9 cellular contexts compared by ENCODE assay signal in the genomic region with DNA sequence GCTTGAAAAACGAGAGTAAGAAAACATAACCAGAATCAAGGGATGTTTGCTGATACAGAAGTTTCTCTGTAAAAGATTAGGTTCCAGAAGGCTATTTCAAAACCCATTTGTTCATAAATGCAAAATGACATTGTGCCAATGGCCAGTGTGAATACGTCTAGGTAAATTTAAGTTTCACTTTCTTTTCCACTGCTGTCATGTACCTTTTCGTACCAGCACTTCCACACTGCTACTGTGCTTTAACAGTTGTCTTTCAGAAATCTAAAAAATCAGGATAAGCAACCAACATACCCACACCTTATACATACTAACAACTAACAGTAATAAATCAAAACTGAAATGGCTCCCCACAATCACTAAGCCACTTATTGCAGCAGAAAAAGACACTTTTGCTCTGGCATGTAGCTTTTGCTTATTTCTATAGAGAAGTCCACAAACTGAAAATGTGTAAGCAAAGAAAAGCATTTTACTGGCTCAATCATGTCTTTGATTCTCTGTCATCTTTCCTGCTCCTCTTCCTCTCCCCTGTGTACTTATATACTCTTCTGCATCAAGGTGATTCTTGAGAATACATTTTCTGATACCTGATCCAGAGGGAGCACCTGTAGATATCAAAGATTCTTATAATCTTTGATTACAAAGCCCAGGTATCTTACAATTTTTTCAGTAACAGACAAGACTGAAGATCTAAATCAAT. TPM values are rescaled to one million over a fixed set of nuclear protein-coding genes. Genes with fewer than 3 reads are reported as not detected.
DNase-seq lines count a peak whose midpoint lies in the region; ATAC-seq and TF ChIP-seq lines count a peak whose summit lies in the region.
"Had no signal": no experiment of that assay in that cellular context is flagged by ENCODE, and none has a peak within 500 bp of the region (broad histone marks: within the 10 kb centered on the region; RNA-seq: fewer than 3 reads in every experiment).

No MANE protein-coding gene starts in this region.

- peaks cover 0 to 74% (median 36%) of the 10 kb centered on the region in 4 donors for H3K4me1 ChIP-seq in tibial nerve

- H3K36me3 Mint-ChIP-seq in T-helper 2 cell treated with Interferon-gamma antibody and Interleukin-4, amounts not matched to agents 5 μg/mL and 100 μg/mL, for 36 hours (ENCODE audit: low read depth), result peaks cover 31% of the 10 kb centered on the region

- H3K4me3 ChIP-seq in tibial nerve, result peak overlapping the region in 2 of 4 donors; percentile 16 to 30

- no peaks in the 10 kb centered on the region for H3K36me3 ChIP-seq in tibial nerve

- TF ChIP-seq CTCF in tibial nerve (IDR thresholded peaks at IDR 0.05), result no peak

- H3K9me3 ChIP-seq in tibial nerve, result no peaks in the 10 kb centered on the region

- TF ChIP-seq EP300 in tibial nerve (IDR thresholded peaks at IDR 0.05), result peak in 1 of 2 donors; percentile 12

- H3K4me1 Mint-ChIP-seq in T-helper 2 cell treated with Interferon-gamma antibody and Interleukin-4, amounts not matched to agents 5 μg/mL and 100 μg/mL, for 36 hours (ENCODE audit: low read depth), result peaks cover 58% of the 10 kb centered on the region

- no peaks in the 10 kb centered on the region for H3K27me3 Mint-ChIP-seq in T-helper 2 cell treated with Interferon-gamma antibody and Interleukin-4, amounts not matched to agents 5 μg/mL and 100 μg/mL, for 36 hours (ENCODE audit: low read depth)

- peak overlapping the region; percentile 94 for H3K27ac Mint-ChIP-seq in T-helper 2 cell treated with Interferon-gamma antibody and Interleukin-4, amounts not matched to agents 5 μg/mL and 100 μg/mL, for 36 hours

- no peaks in the 10 kb centered on the region for H3K27me3 ChIP-seq in tibial nerve

- TF ChIP-seq POLR2A in tibial nerve (IDR thresholded peaks at IDR 0.05), result no peak

- ATAC-seq in GM18861 (IDR thresholded peaks at IDR 0.05; ENCODE audit: unreplicated experiment) (peak; percentile 36), HG02840 (IDR thresholded peaks at IDR 0.05; ENCODE audit: low FRiP score, unreplicated experiment) (peak; percentile 47)

- peak overlapping the region in 3 of 4 donors; percentile 80 to 86 (median 85) for H3K27ac ChIP-seq in tibial nerve

- no peak for DNase-seq in T-helper 2 cell treated with Interferon-gamma antibody and Interleukin-4, amounts not matched to agents 5 μg/mL and 100 μg/mL, for 36 hours (ENCODE audit: low spot score)
- DNase-seq in inferior parietal cortex (ENCODE audit: extremely low spot score), result peak; percentile 55
- DNase-seq in tibial nerve (ENCODE audit: low spot score in 2 of 2), result no peak
- no peak for DNase-seq in iPS-NIHi7 (ENCODE audit: extremely low spot score)
- no peak for DNase-seq in stimulated activated CD4-positive, alpha-beta T cell treated with anti-CD3 and anti-CD28 coated beads, Interleukin-2, amount 100 ng/mL, for 24 hours
- no peak for DNase-seq in NCI-H2107 (lab: John Stamatoyannopoulos, UW)

- 20 to 25% methylated on average over 3 of the region's 3 CpGs for WGBS in tibial nerve, 2 donors

- no peaks in the 10 kb centered on the region for H3K9me3 Mint-ChIP-seq in T-helper 2 cell treated with Interferon-gamma antibody and Interleukin-4, amounts not matched to agents 5 μg/mL and 100 μg/mL, for 36 hours
- H3K9me3 Mint-ChIP-seq: nephron had no signal

- H3K4me3 Mint-ChIP-seq in T-helper 2 cell treated with Interferon-gamma antibody and Interleukin-4, amounts not matched to agents 5 μg/mL and 100 μg/mL, for 36 hours, result peak overlapping the region; percentile 85
- H3K4me3 Mint-ChIP-seq: nephron had no signal

RNA-seq across cellular contexts. Expression of a gene that starts 34.3 kb away (rescaled TPM):
- 100 to 1,000 TPM in 2 of 4 donors, 10 to 100 TPM in 2; 54.6 to 118 (median 98.6) TPM for total RNA-seq in tibial nerve
